8 cellular contexts compared by ENCODE assay signal in the genomic region with DNA sequence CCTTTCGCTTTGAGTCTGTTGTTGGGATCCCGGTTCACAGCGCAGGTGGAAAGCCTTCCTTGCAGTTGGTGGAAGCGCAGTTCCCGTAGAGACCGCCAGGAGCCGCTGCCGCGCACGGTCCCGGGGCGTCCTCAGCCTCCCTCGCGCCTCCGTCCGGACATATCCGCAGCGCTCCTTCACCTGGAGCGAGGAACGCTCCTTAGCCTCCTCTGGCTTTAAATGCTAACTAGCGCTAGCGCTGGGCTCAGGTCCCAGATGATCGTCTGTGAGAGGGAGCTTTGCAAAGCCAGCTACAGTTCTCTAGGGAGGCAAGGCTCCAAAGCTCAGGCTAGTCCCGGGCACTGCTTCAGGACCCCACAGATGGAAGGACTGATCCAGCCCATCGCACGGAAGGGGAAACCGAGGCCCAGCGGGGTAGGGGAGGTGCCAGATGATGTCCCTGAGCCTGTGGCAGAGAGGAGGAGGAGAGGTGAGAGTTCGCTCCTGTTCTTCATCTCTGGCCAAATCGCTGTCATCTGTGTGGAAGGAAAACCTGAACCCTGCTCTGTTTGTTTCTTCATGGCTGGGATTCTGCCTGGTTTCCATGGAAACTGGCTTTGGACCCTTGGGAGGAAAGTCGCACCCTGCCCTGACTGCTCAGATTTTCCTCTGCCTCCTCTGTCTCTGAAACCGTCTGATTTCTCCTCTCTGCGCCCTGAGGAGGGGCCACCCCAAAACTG. TPM values are rescaled to one million over a fixed set of nuclear protein-coding genes. Genes with fewer than 3 reads are reported as not detected.
DNase-seq lines count a peak whose midpoint lies in the region; ATAC-seq and TF ChIP-seq lines count a peak whose summit lies in the region.

No MANE protein-coding gene starts in this region.

- H3K18ac ChIP-seq in neuronal stem cell (ENCODE audit: low read length): peak overlapping the region; percentile 73

- peak; percentile 98 to 99 (median 98) for TF ChIP-seq CTCF in gastroesophageal sphincter (IDR thresholded peaks at IDR 0.05)

- H3K79me1 ChIP-seq in neuronal stem cell (ENCODE audit: low read depth, low read length): no peaks in the 10 kb centered on the region

- TF ChIP-seq EP300 in Ishikawa (IDR thresholded peaks at IDR 0.05; ENCODE audit: borderline replicate concordance) (no peak), gastroesophageal sphincter (IDR thresholded peaks at IDR 0.05) (no peak)

- no peak for TF ChIP-seq POLR2A in gastroesophageal sphincter (IDR thresholded peaks at IDR 0.05)

- H2AFZ ChIP-seq in neuronal stem cell (ENCODE audit: low read length): peak overlapping the region; percentile 84

- peak overlapping the region; percentile 65 for H3K4me2 ChIP-seq in neuronal stem cell (ENCODE audit: insufficient read depth, low read length, poor library complexity, severe bottlenecking)

- H3K27ac ChIP-seq in gastroesophageal sphincter (peak overlapping the region; percentile 34 to 91 (median 89)), neuronal stem cell (replicated peaks; ENCODE audit: low read length) (no peak overlapping the region), stomach smooth muscle (ENCODE audit: low read length) (peak overlapping the region; percentile 81)

- no peak overlapping the region for H2BK120ac ChIP-seq in neuronal stem cell (ENCODE audit: low read depth, low read length)

- ATAC-seq in GM21526 (IDR thresholded peaks at IDR 0.05; ENCODE audit: low FRiP score, unreplicated experiment) (peak; percentile 95), gastroesophageal sphincter (peak; percentile 82)

- no peak overlapping the region for H3K14ac ChIP-seq in neuronal stem cell (ENCODE audit: low read length)

- no peak overlapping the region for H3K4ac ChIP-seq in neuronal stem cell (ENCODE audit: low read length)

- H2AK5ac ChIP-seq in neuronal stem cell (ENCODE audit: low read depth, low read length): no peak overlapping the region

- no peaks in the 10 kb centered on the region for H3K27me3 ChIP-seq in gastroesophageal sphincter
- peaks cover 0 to 19% (median 2%) of the 10 kb centered on the region in 3 experiments for H3K27me3 ChIP-seq in neuronal stem cell (ENCODE audit: control insufficient read depth in 3 of 3, insufficient read depth in 3 of 3, low read depth in 1 of 3, low read length in 3 of 3)
- H3K27me3 ChIP-seq in stomach smooth muscle (ENCODE audit: control insufficient read depth in 1 of 2, insufficient read depth in 2 of 2, low read length in 2 of 2): no peaks in the 10 kb centered on the region

- peaks cover 2 to 100% (median 60%) of the 10 kb centered on the region in 3 donors for H3K4me1 ChIP-seq in gastroesophageal sphincter
- H3K4me1 ChIP-seq in neuronal stem cell (ENCODE audit: control insufficient read depth in 2 of 2, insufficient read depth in 1 of 2, low read depth in 1 of 2, low read length in 2 of 2): peaks cover 16 to 25% of the 10 kb centered on the region in 2 donors
- H3K4me1 ChIP-seq in stomach smooth muscle (ENCODE audit: control insufficient read depth, insufficient read depth, low read length): peaks cover 87% of the 10 kb centered on the region

- no peak overlapping the region for H2BK5ac ChIP-seq in neuronal stem cell (ENCODE audit: low read length)

- peak overlapping the region; percentile 8 for H3K23ac ChIP-seq in neuronal stem cell (ENCODE audit: low read depth, low read length, poor library complexity)

- peak overlapping the region; percentile 7 to 37 for H3K4me3 ChIP-seq in gastroesophageal sphincter
- peak overlapping the region in 1 of 2 donors; percentile 36 for H3K4me3 ChIP-seq in neuronal stem cell (ENCODE audit: low read length in 2 of 2)
- peak overlapping the region; percentile 16 to 73 for H3K4me3 ChIP-seq in stomach smooth muscle (ENCODE audit: low read length in 2 of 2)

- H4K8ac ChIP-seq in neuronal stem cell (ENCODE audit: low read depth, low read length): no peak overlapping the region

- H2BK15ac ChIP-seq in neuronal stem cell (ENCODE audit: low read length): peak overlapping the region; percentile 92

- WGBS in gastroesophageal sphincter (ENCODE audit: low coverage in 1 of 2), 2 donors: 6 to 10% methylated on average over 6 to 12 of the region's 33 CpGs
- no CpG with 5 or more reads among the region's 33 CpGs for WGBS in neuronal stem cell (ENCODE audit: extremely low coverage in 2 of 2, insufficient read length in 2 of 2, insufficient replicate concordance in 1 of 2), 2 donors

- H3K9me3 ChIP-seq in gastroesophageal sphincter: no peaks in the 10 kb centered on the region
- no peaks in the 10 kb centered on the region for H3K9me3 ChIP-seq in neuronal stem cell (replicated peaks in 1 of 2; ENCODE audit: control insufficient read depth in 2 of 2, insufficient read depth in 1 of 2, low read depth in 1 of 2, low read length in 2 of 2)
- no peaks in the 10 kb centered on the region for H3K9me3 ChIP-seq in stomach smooth muscle (ENCODE audit: control insufficient read depth in 2 of 2, low read length in 2 of 2)

- TF ChIP-seq RAD21 in Ishikawa (IDR thresholded peaks at IDR 0.05; ENCODE audit: low read depth): peak; percentile 78

- no peak overlapping the region for H3K9ac ChIP-seq in neuronal stem cell (ENCODE audit: low read depth, low read length, poor library complexity)
- peak overlapping the region; percentile 34 to 51 for H3K9ac ChIP-seq in stomach smooth muscle (ENCODE audit: low read length in 2 of 2)

- H4K91ac ChIP-seq in neuronal stem cell (ENCODE audit: low read depth, low read length, poor library complexity): no peak overlapping the region

- no peaks in the 10 kb centered on the region for H3K36me3 ChIP-seq in gastroesophageal sphincter
- no peaks in the 10 kb centered on the region for H3K36me3 ChIP-seq in neuronal stem cell (replicated peaks in 1 of 2; ENCODE audit: control insufficient read depth in 2 of 2, insufficient read depth in 2 of 2, low read length in 2 of 2)
- no peaks in the 10 kb centered on the region for H3K36me3 ChIP-seq in stomach smooth muscle (ENCODE audit: control insufficient read depth in 2 of 2, insufficient read depth in 2 of 2, low read length in 2 of 2)

- DNase-seq in DMS153 (lab: John Stamatoyannopoulos, UW): peak; percentile 35
- peak; percentile 72 for DNase-seq in RPMI8226
- peak; percentile 72 for DNase-seq in activated T-helper 9 cell treated with anti-CD3 and anti-CD28 coated beads, Interleukin-2, amount 50 U/mL, for 16 hours (ENCODE audit: low read depth)
- peak; percentile 74 for DNase-seq in neuronal stem cell (ENCODE audit: low spot score)

- H2BK12ac ChIP-seq in neuronal stem cell (ENCODE audit: low read length): no peak overlapping the region

TF ChIP-seq in Ishikawa, 13 proteins besides CTCF, POLR2A, EP300 and RAD21:
- TF ChIP-seq TCF12 (IDR thresholded peaks at IDR 0.05; ENCODE audit: low read depth): 0 out of 2 replicates have a peak, but pooled peaks have one; percentile 14
- TF ChIP-seq FOXM1 (IDR thresholded peaks at IDR 0.05; ENCODE audit: borderline replicate concordance, low read depth): no peak
- peak; percentile 73; the same call in 1 of the 2 replicates for TF ChIP-seq MAX (IDR thresholded peaks at IDR 0.05)
TF ChIP-seq in Ishikawa: peak in this region for 2.

RNA-seq across cellular contexts. Expression of gene COL15A1, which starts 31.4 kb away (rescaled TPM):
- total RNA-seq in gastroesophageal sphincter: 100 to 1,000 TPM in 2 of 4 donors, 10 to 100 TPM in 2; 80.5 to 256 (median 97.2) TPM
- 0.59 TPM for polyA plus RNA-seq in neuronal stem cell (2013, experiment 1 of 2)
- 0.62 TPM for polyA plus RNA-seq in neuronal stem cell (2013, experiment 2 of 2)
